11 cellular contexts compared by ENCODE assay signal in genomic region chrX:29604381-29604780, GRCh38.
"Had no signal": no experiment of that assay in that cellular context is flagged by ENCODE, and none has a peak within 500 bp of the region (broad histone marks: within the 10 kb centered on the region; RNA-seq: fewer than 3 reads in every experiment).

No MANE protein-coding gene starts in this region.

- H3K4me2 ChIP-seq: GM23338 had no signal

- ATAC-seq: GM23338, HCT116 had no signal

- H3K9me3 ChIP-seq: HAP-1 had no signal

- H3K4me3 ChIP-seq: GM23248, GM23338, HAP-1 had no signal

- H3K27ac ChIP-seq: GM23248 had no signal

- FAIRE-seq: H1, H54 had no signal

- H3K36me3 ChIP-seq: HAP-1 had no signal

- DNase-seq: GM23248, GOT3, H7, H9, HCEC 1CT, HFFc6 had no signal
